ENCODE assay signal across 16 cellular contexts in genomic region chr12:45049912-45050318, GRCh38. TPM values are rescaled to one million over a fixed set of nuclear protein-coding genes. Genes with fewer than 3 reads are reported as not detected.
A peak's percentile ranks its signal among the peaks of the same experiment; 100 is the strongest.
DNase-seq lines count a peak whose midpoint lies in the region; ATAC-seq and TF ChIP-seq lines count a peak whose summit lies in the region.
"Had no signal": no experiment of that assay in that cellular context is flagged by ENCODE, and none has a peak within 500 bp of the region (broad histone marks: within the 10 kb centered on the region; RNA-seq: fewer than 3 reads in every experiment).

No MANE protein-coding gene starts in this region.

- in situ Hi-C loops in gastrocnemius medialis (cut with MboI; ENCODE audit: low sequenced_read_pairs in 4 of 4): no loop called here

- CTCF ChIA-PET in activated naive CD4-positive, alpha-beta T cell treated with anti-CD3 and anti-CD28 coated beads for 36 hours (lab: Charles Lee): no interaction called here

- H3K36me3 Mint-ChIP-seq in activated naive CD4-positive, alpha-beta T cell treated with anti-CD3 and anti-CD28 coated beads for 36 hours (ENCODE audit: low read depth): no peaks in the 10 kb centered on the region
- H3K36me3 Mint-ChIP-seq: stimulated activated naive B cell treated with anti-CD40 and anti-IgM and Interleukin-4, amounts not matched to agents 10 μg/mL and 1 μg/mL and 100 μg/mL, for 72 hours had no signal

- H3K4me1 Mint-ChIP-seq in activated naive CD4-positive, alpha-beta T cell treated with anti-CD3 and anti-CD28 coated beads for 36 hours (ENCODE audit: low read depth): peaks cover 7% of the 10 kb centered on the region
- H3K4me1 Mint-ChIP-seq: activated T-helper 17 cell treated with anti-CD3 and anti-CD28 coated beads, Interleukin-2, amount 50 U/mL, for 72 hours had no signal

- DNase-seq in dorsolateral prefrontal cortex (no peak), gastrocnemius medialis (no peak), ureter (ENCODE audit: low spot score) (no peak), cerebellar nuclear complex (lab: John Stamatoyannopoulos, UW) (no peak)
- no peak for DNase-seq in activated naive CD4-positive, alpha-beta T cell treated with anti-CD3 and anti-CD28 coated beads for 36 hours
- DNase-seq: DMS79 treated with DMSO at 0.1 percent for 48 hours; NCI-H1694; NCI-H748 treated with DMSO at 0.1 percent for 48 hours; stimulated activated CD4-positive, alpha-beta T cell treated with anti-CD3 and anti-CD28 coated beads, Interleukin-4, amount 100 ng/mL, for 24 hours; stimulated activated naive B cell treated with anti-CD40 and anti-IgM and Interleukin-4, amounts not matched to agents 10 μg/mL and 1 μg/mL and 100 μg/mL, for 72 hours; T1000 had no signal

- H3K9me3 ChIP-seq in HUES6 (ENCODE audit: control insufficient read depth, insufficient read depth, low read depth, low read length) (no peaks in the 10 kb centered on the region), iPS-15b (ENCODE audit: control insufficient read depth, insufficient read depth, low read length) (no peaks in the 10 kb centered on the region), gastrocnemius medialis (no peaks in the 10 kb centered on the region), gastroesophageal sphincter (no peaks in the 10 kb centered on the region)

- peaks cover 43% of the 10 kb centered on the region for H3K27me3 Mint-ChIP-seq in activated naive CD4-positive, alpha-beta T cell treated with anti-CD3 and anti-CD28 coated beads for 36 hours (ENCODE audit: low read depth)

- H3K27me3 ChIP-seq in HUES6 (ENCODE audit: control insufficient read depth, insufficient read depth, low read length) (peaks cover 83% of the 10 kb centered on the region), dorsolateral prefrontal cortex (peaks cover 0 to 49% (median 12%) of the 10 kb centered on the region in 45 donors), iPS-15b (ENCODE audit: control insufficient read depth, insufficient read depth, low read length) (peaks cover 48% of the 10 kb centered on the region), gastrocnemius medialis (peaks cover 7 to 24% (median 23%) of the 10 kb centered on the region in 3 donors), gastroesophageal sphincter (peaks cover 40% of the 10 kb centered on the region)
- H3K27me3 ChIP-seq: BLaER1 had no signal

- H3K27ac ChIP-seq in HUES6 (ENCODE audit: low read depth, low read length): no peak overlapping the region
- peak overlapping the region in 26 of 59 donors; percentile 12 to 81 (median 68) for H3K27ac ChIP-seq in dorsolateral prefrontal cortex
- no peak overlapping the region for H3K27ac ChIP-seq in gastrocnemius medialis
- no peak overlapping the region for H3K27ac ChIP-seq in gastroesophageal sphincter
- H3K27ac ChIP-seq: BLaER1 had no signal

- no peak for TF ChIP-seq CTCF in dorsolateral prefrontal cortex (IDR thresholded peaks at IDR 0.05 in 54 of 56, conservative IDR thresholded peaks at IDR 0.05 in 2 of 56; ENCODE audit: low read depth in 1 of 56, partially characterized antibody in 56 of 56)
- no peak for TF ChIP-seq CTCF in gastrocnemius medialis (IDR thresholded peaks at IDR 0.05 in 4 of 5, conservative IDR thresholded peaks at IDR 0.05 in 1 of 5)
- TF ChIP-seq CTCF in gastroesophageal sphincter (IDR thresholded peaks at IDR 0.05): no peak

- H3K4me3 ChIP-seq in HUES6 (ENCODE audit: low read depth, low read length) (peak overlapping the region; percentile 59), dorsolateral prefrontal cortex (peak overlapping the region in 55 of 59 donors; percentile 27 to 73 (median 58)), iPS-15b (ENCODE audit: low read depth, low read length) (peak overlapping the region; percentile 73), gastrocnemius medialis (peak overlapping the region; percentile 43 to 54 (median 49)), gastroesophageal sphincter (peak overlapping the region in 1 of 2 donors; percentile 42)
- H3K4me3 ChIP-seq: BLaER1 had no signal

- WGBS in gastroesophageal sphincter (ENCODE audit: low coverage in 1 of 2), 2 donors: 11% methylated on average over 6 of the region's 14 CpGs; no CpG with 5 or more reads in 1 of the 2 donors

- no peaks in the 10 kb centered on the region for H3K36me3 ChIP-seq in HUES6 (ENCODE audit: control insufficient read depth, insufficient read depth, low read length)
- H3K36me3 ChIP-seq in iPS-15b (ENCODE audit: control insufficient read depth, insufficient read depth, low read length): no peaks in the 10 kb centered on the region
- no peaks in the 10 kb centered on the region for H3K36me3 ChIP-seq in gastrocnemius medialis
- no peaks in the 10 kb centered on the region for H3K36me3 ChIP-seq in gastroesophageal sphincter
- H3K36me3 ChIP-seq: BLaER1 had no signal

- H3K4me1 ChIP-seq in HUES6 (ENCODE audit: control insufficient read depth, insufficient read depth, low read length) (no peaks in the 10 kb centered on the region), iPS-15b (ENCODE audit: control insufficient read depth, insufficient read depth, low read length) (no peaks in the 10 kb centered on the region), gastrocnemius medialis (peaks cover 0 to 10% of the 10 kb centered on the region in 2 donors), gastroesophageal sphincter (peaks cover 0 to 21% (median 9%) of the 10 kb centered on the region in 3 donors)
- H3K4me1 ChIP-seq: BLaER1 had no signal

- ATAC-seq in gastrocnemius medialis (no peak), gastroesophageal sphincter (no peak)
- ATAC-seq: activated T-helper 17 cell treated with anti-CD3 and anti-CD28 coated beads, Interleukin-2, amount 50 U/mL, for 72 hours had no signal

- H3K9me3 Mint-ChIP-seq in activated naive CD4-positive, alpha-beta T cell treated with anti-CD3 and anti-CD28 coated beads for 36 hours: no peaks in the 10 kb centered on the region
- H3K9me3 Mint-ChIP-seq: activated T-helper 17 cell treated with anti-CD3 and anti-CD28 coated beads, Interleukin-2, amount 50 U/mL, for 72 hours; stimulated activated naive B cell treated with anti-CD40 and anti-IgM and Interleukin-4, amounts not matched to agents 10 μg/mL and 1 μg/mL and 100 μg/mL, for 72 hours had no signal

- TF ChIP-seq POLR2A in gastrocnemius medialis (IDR thresholded peaks at IDR 0.05) (no peak), gastroesophageal sphincter (IDR thresholded peaks at IDR 0.05) (no peak)

- TF ChIP-seq EP300 in gastroesophageal sphincter (IDR thresholded peaks at IDR 0.05): no peak

- no peak overlapping the region for H3K9ac ChIP-seq in HUES6 (ENCODE audit: low read length)
- peak overlapping the region; percentile 1 for H3K9ac ChIP-seq in iPS-15b (ENCODE audit: low read depth, low read length)
- H3K9ac ChIP-seq: BLaER1 had no signal

- intact Hi-C loops in dorsolateral prefrontal cortex (cut with DNase I): no loop called here
- intact Hi-C loops in gastrocnemius medialis (cut with DNase I; ENCODE audit: low total_unique reads): no loop called here
- intact Hi-C loops in activated naive CD4-positive, alpha-beta T cell treated with anti-CD3 and anti-CD28 coated beads for 36 hours (cut with micrococcal nuclease): no loop called here

- H3K27ac Mint-ChIP-seq in activated naive CD4-positive, alpha-beta T cell treated with anti-CD3 and anti-CD28 coated beads for 36 hours: no peak overlapping the region
- H3K27ac Mint-ChIP-seq: activated T-helper 17 cell treated with anti-CD3 and anti-CD28 coated beads, Interleukin-2, amount 50 U/mL, for 72 hours; stimulated activated naive B cell treated with anti-CD40 and anti-IgM and Interleukin-4, amounts not matched to agents 10 μg/mL and 1 μg/mL and 100 μg/mL, for 72 hours had no signal

- H3K4me3 Mint-ChIP-seq in activated naive CD4-positive, alpha-beta T cell treated with anti-CD3 and anti-CD28 coated beads for 36 hours: no peak overlapping the region
- H3K4me3 Mint-ChIP-seq: activated T-helper 17 cell treated with anti-CD3 and anti-CD28 coated beads, Interleukin-2, amount 50 U/mL, for 72 hours had no signal

RNA-seq across cellular contexts. Expression of gene DBX2, which starts 1.0 kb away (rescaled TPM):
- 1 to 10 TPM in 119 of 120 experiments, under 1 TPM in 1; 1.00 to 9.6 (median 3.5) TPM for total RNA-seq in dorsolateral prefrontal cortex
- total RNA-seq in gastrocnemius medialis: under 1 TPM in 2 of 4 donors, not detected in 2; 0.11 to 0.39 TPM
- total RNA-seq in gastroesophageal sphincter: not detected
- total RNA-seq in activated naive CD4-positive, alpha-beta T cell treated with anti-CD3 and anti-CD28 coated beads for 36 hours: not detected
- 0.73 TPM for total RNA-seq in ureter
- total RNA-seq: activated T-helper 17 cell treated with anti-CD3 and anti-CD28 coated beads, Interleukin-2, amount 50 U/mL, for 72 hours had no signal
